Comparison of ENCODE assay signal across 9 cellular contexts in the genomic region with DNA sequence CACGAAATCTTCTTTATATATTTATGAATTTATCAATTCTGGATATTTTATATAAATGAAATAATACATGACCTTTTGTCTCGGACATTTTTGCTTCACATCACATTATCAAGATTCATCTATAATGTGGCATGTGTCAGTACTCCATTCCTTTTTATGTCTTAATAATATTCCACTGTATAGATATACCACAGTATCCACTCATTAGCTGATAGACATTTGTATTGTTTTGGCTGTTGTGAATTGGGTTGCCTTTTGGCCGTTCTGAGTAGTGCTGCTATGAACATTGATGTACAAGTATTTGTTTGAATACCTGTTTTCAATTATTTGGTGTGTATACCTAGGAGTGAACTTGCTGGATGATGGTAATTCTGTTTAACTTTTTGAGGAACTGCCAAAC.
"Had no signal": no experiment of that assay in that cellular context is flagged by ENCODE, and none has a peak within 500 bp of the region (broad histone marks: within the 10 kb centered on the region; RNA-seq: fewer than 3 reads in every experiment).

No MANE protein-coding gene starts in this region.

- H2AFZ ChIP-seq: GM23248, GM23338 had no signal

- ATAC-seq: GM23338, HCT116 had no signal

- H3K4me1 ChIP-seq: HAP-1 had no signal

- H3K36me3 ChIP-seq: HAP-1 had no signal

- H3K4me3 ChIP-seq: GM23248, GM23338, HAP-1 had no signal

- H3K9me3 ChIP-seq: HAP-1 had no signal

- DNase-seq: GM23248, GOT3, H7, H9, HCEC 1CT, HFFc6 had no signal

- H3K9ac ChIP-seq: GM23248 had no signal

- H3K4me2 ChIP-seq: GM23338 had no signal

- H3K27ac ChIP-seq: GM23248 had no signal
